21 cellular contexts compared by ENCODE assay signal in the genomic region with DNA sequence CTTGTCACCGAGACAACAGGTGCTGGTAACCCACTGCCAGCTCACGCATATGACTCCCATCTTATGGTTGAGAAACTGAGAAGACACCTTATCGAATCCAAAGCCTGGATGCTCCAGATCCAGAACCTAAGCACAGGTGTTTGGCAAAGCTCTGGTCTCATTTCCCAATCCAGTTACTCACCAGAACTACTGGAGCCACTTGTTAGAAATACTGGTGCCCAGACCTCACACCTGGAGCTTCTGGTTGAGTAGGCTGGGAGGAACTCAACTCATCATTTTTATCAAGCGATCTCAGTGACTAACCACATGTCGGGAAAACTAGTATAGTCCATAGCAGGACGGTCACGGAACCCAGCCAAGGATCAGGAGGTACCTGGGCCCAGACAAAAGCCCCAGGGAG.
A peak's percentile ranks its signal among the peaks of the same experiment; 100 is the strongest.
DNase-seq lines count a peak whose midpoint lies in the region; ATAC-seq and TF ChIP-seq lines count a peak whose summit lies in the region.
"Had no signal": no experiment of that assay in that cellular context is flagged by ENCODE, and none has a peak within 500 bp of the region (broad histone marks: within the 10 kb centered on the region; RNA-seq: fewer than 3 reads in every experiment).

No MANE protein-coding gene starts in this region.

- H3K27ac ChIP-seq in AG04450 (ENCODE audit: low read depth, low read length) (peak overlapping the region; percentile 11), Karpas-422 (ENCODE audit: low read length) (0 out of 2 replicates have a peak overlapping the region, but pooled peaks have one; percentile 6), trophoblast cell (ENCODE audit: low read depth, low read length) (no peak overlapping the region)
- H3K27ac ChIP-seq: 22Rv1, A549, BLaER1, C4-2B had no signal

- no peak overlapping the region for H2BK12ac ChIP-seq in trophoblast cell (ENCODE audit: low read length)

- no peaks in the 10 kb centered on the region for H3K27me3 Mint-ChIP-seq in dendritic cell treated with granulocyte-macrophage colony-stimulating factor and Interleukin-4, amounts not matched to agents 40 ng/mL and 50 ng/mL, for 4 days
- H3K27me3 Mint-ChIP-seq in activated T-helper 17 cell treated with anti-CD3 and anti-CD28 coated beads, Interleukin-2, amount 50 U/mL, for 72 hours, result peaks cover 8% of the 10 kb centered on the region
- H3K27me3 Mint-ChIP-seq in activated CD8-positive, alpha-beta memory T cell treated with anti-CD3 and anti-CD28 coated beads, Interleukin-2, amount 10 ng/mL, durations not matched to agents 7 days and 5 days, result no peaks in the 10 kb centered on the region
- H3K27me3 Mint-ChIP-seq: CD4-positive, alpha-beta T cell had no signal

- H3K36me3 Mint-ChIP-seq in dendritic cell treated with granulocyte-macrophage colony-stimulating factor and Interleukin-4, amounts not matched to agents 40 ng/mL and 50 ng/mL, for 4 days (ENCODE audit: low read depth), result peaks cover 25% of the 10 kb centered on the region
- no peaks in the 10 kb centered on the region for H3K36me3 Mint-ChIP-seq in activated T-helper 17 cell treated with anti-CD3 and anti-CD28 coated beads, Interleukin-2, amount 50 U/mL, for 72 hours (ENCODE audit: low read depth)
- no peaks in the 10 kb centered on the region for H3K36me3 Mint-ChIP-seq in activated CD8-positive, alpha-beta memory T cell treated with anti-CD3 and anti-CD28 coated beads, Interleukin-2, amount 10 ng/mL, durations not matched to agents 7 days and 5 days
- H3K36me3 Mint-ChIP-seq: CD8-positive, alpha-beta T cell had no signal

- CTCF ChIA-PET in AG04450 (lab: Charles Lee), result no interaction called here
- CTCF ChIA-PET in activated CD8-positive, alpha-beta memory T cell treated with anti-CD3 and anti-CD28 coated beads, Interleukin-2, amount 10 ng/mL, durations not matched to agents 7 days and 5 days (lab: Charles Lee), result no interaction called here

- H3K9me3 ChIP-seq in AG04450 (ENCODE audit: control insufficient read depth, insufficient read depth, low read length), result peaks cover 29% of the 10 kb centered on the region
- no peaks in the 10 kb centered on the region; the same call in 1 of the 2 replicates for H3K9me3 ChIP-seq in Karpas-422 (ENCODE audit: low read length)
- no peaks in the 10 kb centered on the region for H3K9me3 ChIP-seq in trophoblast cell (ENCODE audit: insufficient read depth, low read depth, low read length)
- H3K9me3 ChIP-seq: BE2C, Caco-2 had no signal

- H3K36me3 ChIP-seq in Karpas-422 (ENCODE audit: insufficient read depth, low read length) (peaks cover 15% of the 10 kb centered on the region), trophoblast cell (ENCODE audit: control insufficient read depth in 1 of 2, insufficient read depth in 2 of 2, low read length in 2 of 2) (no peaks in the 10 kb centered on the region)
- H3K36me3 ChIP-seq: BE2C, BLaER1 had no signal

- H2BK120ac ChIP-seq in trophoblast cell (ENCODE audit: insufficient read depth, low read length, poor library complexity), result no peak overlapping the region

- no peak overlapping the region for H3K4me2 ChIP-seq in Karpas-422 (ENCODE audit: low read depth, low read length, poor library complexity, severe bottlenecking)
- no peak overlapping the region for H3K4me2 ChIP-seq in trophoblast cell (ENCODE audit: low read length)
- H3K4me2 ChIP-seq: A549, BLaER1 had no signal

- H4K91ac ChIP-seq in trophoblast cell (ENCODE audit: low read depth, low read length), result no peak overlapping the region

- WGBS in trophoblast cell (ENCODE audit: extremely low coverage, insufficient coverage, insufficient read length), result no CpG with 5 or more reads among the region's 7 CpGs

- H2BK5ac ChIP-seq in trophoblast cell (ENCODE audit: low read depth, low read length, poor library complexity), result no peak overlapping the region

- H4K12ac ChIP-seq in trophoblast cell (ENCODE audit: low read depth, low read length), result no peak overlapping the region

- H3K23ac ChIP-seq in trophoblast cell (ENCODE audit: low read length), result no peak overlapping the region

- H4K8ac ChIP-seq in trophoblast cell (ENCODE audit: low read depth, low read length), result no peak overlapping the region

- H4K20me1 ChIP-seq in Karpas-422 (ENCODE audit: insufficient read depth, low read depth, low read length), result peaks cover 6% of the 10 kb centered on the region; the same call in 1 of the 2 replicates

- peaks cover 31% of the 10 kb centered on the region for H3K4me1 ChIP-seq in Karpas-422 (ENCODE audit: low read length)
- H3K4me1 ChIP-seq in trophoblast cell (ENCODE audit: control insufficient read depth in 1 of 2, insufficient read depth in 2 of 2, low read length in 2 of 2), result peaks cover 16 to 18% of the 10 kb centered on the region in 2 experiments
- H3K4me1 ChIP-seq: A549, BE2C, Caco-2 had no signal

- H3K4me3 ChIP-seq in AG04450 (ENCODE audit: low read depth, low read length) (no peak overlapping the region), Karpas-422 (ENCODE audit: low read length) (no peak overlapping the region), trophoblast cell (ENCODE audit: low read depth, low read length) (no peak overlapping the region)
- H3K4me3 ChIP-seq: A549, BLaER1, GM12878 had no signal

- DNase-seq in AG04450 (ENCODE audit: low read depth, low spot score) (no peak), Karpas-422 (no peak), trophoblast cell (peak; percentile 88 to 95), NCI-H2196 (lab: John Stamatoyannopoulos, UW; ENCODE audit: unreplicated experiment) (no peak)
- no peak for DNase-seq in activated CD8-positive, alpha-beta memory T cell treated with anti-CD3 and anti-CD28 coated beads, Interleukin-2, amount 10 ng/mL, durations not matched to agents 7 days and 5 days
- DNase-seq: BE2C; Caco-2; Calu3; CD4-positive, alpha-beta T cell; CD8-positive, alpha-beta T cell; DMS79; DND-41; EL; GDM1 had no signal

- no peak overlapping the region for H3K4me3 Mint-ChIP-seq in dendritic cell treated with granulocyte-macrophage colony-stimulating factor and Interleukin-4, amounts not matched to agents 40 ng/mL and 50 ng/mL, for 4 days
- no peak overlapping the region for H3K4me3 Mint-ChIP-seq in activated T-helper 17 cell treated with anti-CD3 and anti-CD28 coated beads, Interleukin-2, amount 50 U/mL, for 72 hours
- no peak overlapping the region for H3K4me3 Mint-ChIP-seq in activated CD8-positive, alpha-beta memory T cell treated with anti-CD3 and anti-CD28 coated beads, Interleukin-2, amount 10 ng/mL, durations not matched to agents 7 days and 5 days
- H3K4me3 Mint-ChIP-seq: CD4-positive, alpha-beta T cell; CD8-positive, alpha-beta T cell had no signal

- H3K79me2 ChIP-seq in Karpas-422 (ENCODE audit: low read length) (peaks cover 67% of the 10 kb centered on the region), trophoblast cell (ENCODE audit: control insufficient read depth, insufficient read depth, low read length, poor library complexity) (no peaks in the 10 kb centered on the region)

- no peaks in the 10 kb centered on the region for H3K9me2 ChIP-seq in Karpas-422 (replicated peaks; ENCODE audit: insufficient read depth, low read length)

- no peak for ATAC-seq in activated T-helper 17 cell treated with anti-CD3 and anti-CD28 coated beads, Interleukin-2, amount 50 U/mL, for 72 hours (replicated peaks)
- no peak for ATAC-seq in activated CD8-positive, alpha-beta memory T cell treated with anti-CD3 and anti-CD28 coated beads, Interleukin-2, amount 10 ng/mL, durations not matched to agents 7 days and 5 days
- ATAC-seq: A549; CD8-positive, alpha-beta T cell; GM12878 had no signal

- H3K4ac ChIP-seq in trophoblast cell (ENCODE audit: low read depth, low read length), result no peak overlapping the region

- no peak overlapping the region for H3K9ac ChIP-seq in Karpas-422 (ENCODE audit: low read length)
- no peak overlapping the region for H3K9ac ChIP-seq in trophoblast cell (ENCODE audit: low read length)
- H3K9ac ChIP-seq: BLaER1 had no signal

- POLR2A ChIA-PET in AG04450 (lab: Yijun Ruan, JAX), result no interaction called here

- H2AK5ac ChIP-seq in trophoblast cell (ENCODE audit: low read length), result no peak overlapping the region

- peak overlapping the region; percentile 17 for H3K27ac Mint-ChIP-seq in dendritic cell treated with granulocyte-macrophage colony-stimulating factor and Interleukin-4, amounts not matched to agents 40 ng/mL and 50 ng/mL, for 4 days
- H3K27ac Mint-ChIP-seq in activated T-helper 17 cell treated with anti-CD3 and anti-CD28 coated beads, Interleukin-2, amount 50 U/mL, for 72 hours, result no peak overlapping the region
- H3K27ac Mint-ChIP-seq in activated CD8-positive, alpha-beta memory T cell treated with anti-CD3 and anti-CD28 coated beads, Interleukin-2, amount 10 ng/mL, durations not matched to agents 7 days and 5 days, result no peak overlapping the region
- H3K27ac Mint-ChIP-seq: CD4-positive, alpha-beta T cell; CD8-positive, alpha-beta T cell had no signal

- no peaks in the 10 kb centered on the region for H3K9me3 Mint-ChIP-seq in dendritic cell treated with granulocyte-macrophage colony-stimulating factor and Interleukin-4, amounts not matched to agents 40 ng/mL and 50 ng/mL, for 4 days
- H3K9me3 Mint-ChIP-seq in activated T-helper 17 cell treated with anti-CD3 and anti-CD28 coated beads, Interleukin-2, amount 50 U/mL, for 72 hours, result no peaks in the 10 kb centered on the region
- H3K9me3 Mint-ChIP-seq in activated CD8-positive, alpha-beta memory T cell treated with anti-CD3 and anti-CD28 coated beads, Interleukin-2, amount 10 ng/mL, durations not matched to agents 7 days and 5 days (ENCODE audit: low read depth), result peaks cover 4% of the 10 kb centered on the region

- intact Hi-C loops in dendritic cell treated with granulocyte-macrophage colony-stimulating factor and Interleukin-4, amounts not matched to agents 40 ng/mL and 50 ng/mL, for 4 days (cut with micrococcal nuclease), result no loop called here

- no peak for TF ChIP-seq CTCF in AG04450 (IDR thresholded peaks at IDR 0.05; ENCODE audit: low read depth, low read length)

- peaks cover 2% of the 10 kb centered on the region for H3K79me1 ChIP-seq in trophoblast cell (ENCODE audit: low read length)

- H3K4me1 Mint-ChIP-seq in dendritic cell treated with granulocyte-macrophage colony-stimulating factor and Interleukin-4, amounts not matched to agents 40 ng/mL and 50 ng/mL, for 4 days (ENCODE audit: low read depth), result peaks cover 31% of the 10 kb centered on the region
- no peaks in the 10 kb centered on the region for H3K4me1 Mint-ChIP-seq in activated T-helper 17 cell treated with anti-CD3 and anti-CD28 coated beads, Interleukin-2, amount 50 U/mL, for 72 hours
- H3K4me1 Mint-ChIP-seq in activated CD8-positive, alpha-beta memory T cell treated with anti-CD3 and anti-CD28 coated beads, Interleukin-2, amount 10 ng/mL, durations not matched to agents 7 days and 5 days, result no peaks in the 10 kb centered on the region

- H3K18ac ChIP-seq in trophoblast cell (ENCODE audit: low read length), result no peak overlapping the region

- H3K14ac ChIP-seq in trophoblast cell (ENCODE audit: low read length), result no peak overlapping the region

- H2AFZ ChIP-seq in Karpas-422 (ENCODE audit: low read length), result no peak overlapping the region
- H2AFZ ChIP-seq in trophoblast cell (ENCODE audit: insufficient read depth, low read length, poor library complexity), result no peak overlapping the region

- H3K27me3 ChIP-seq in AG04450 (ENCODE audit: control insufficient read depth, insufficient read depth, low read length) (no peaks in the 10 kb centered on the region), Karpas-422 (ENCODE audit: low read length) (no peaks in the 10 kb centered on the region), trophoblast cell (ENCODE audit: insufficient read depth, low read length) (no peaks in the 10 kb centered on the region)
- H3K27me3 ChIP-seq: BE2C, BLaER1 had no signal

Comparison
In these comparisons a context has a peak if more than half of its experiments do, and no peak if none do; other contexts are left out.
1. DNase-seq: peak in trophoblast cell (2 of 2); none in AG04450 (single experiment), Karpas-422 (single experiment), activated CD8-positive, alpha-beta memory T cell treated with anti-CD3 and anti-CD28 coated beads, Interleukin-2, amount 10 ng/mL, durations not matched to agents 7 days and 5 days (single experiment) and NCI-H2196 (single experiment).